In the genomic region with DNA sequence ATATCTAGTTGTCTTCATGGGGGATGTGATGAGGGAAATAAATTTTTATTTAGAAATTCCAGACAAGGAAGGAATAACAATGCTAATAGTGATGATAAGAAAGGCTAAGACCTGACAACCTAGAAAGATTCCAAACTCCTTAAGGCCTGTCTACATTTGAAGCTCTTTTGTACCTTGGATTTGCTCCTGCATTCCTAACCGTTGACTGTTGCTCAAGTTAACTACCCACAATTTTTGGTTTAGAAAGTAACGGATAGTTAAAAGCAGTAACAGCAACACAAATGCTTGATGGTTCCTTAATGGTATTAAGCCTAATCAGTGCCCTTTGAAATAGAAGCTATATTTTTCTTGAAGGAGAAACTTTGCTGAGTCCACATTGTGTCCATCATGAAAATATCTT, we compare ENCODE assay signal across 1 cellular context.
TF ChIP-seq lines count a peak whose summit lies in the region.

No MANE protein-coding gene starts in this region.

TF ChIP-seq in SK-N-SH, 30 proteins besides CTCF, POLR2A, EP300 and RAD21 (continued from another document):
- TF ChIP-seq PBX3 (IDR thresholded peaks at IDR 0.05) (no peak), POLR2AphosphoS5 (IDR thresholded peaks at IDR 0.05; ENCODE audit: low read depth, low read length) (no peak), IRF3 (IDR thresholded peaks at IDR 0.05; ENCODE audit: low read depth, low read length) (no peak), SMC3 (IDR thresholded peaks at IDR 0.05; ENCODE audit: low read depth, low read length) (no peak), TCF12 (IDR thresholded peaks at IDR 0.05) (no peak), ZBTB33 (IDR thresholded peaks at IDR 0.05; ENCODE audit: borderline replicate concordance, low read depth) (no peak), EZH2phosphoT487 (IDR thresholded peaks at IDR 0.05; ENCODE audit: borderline replicate concordance, low read depth) (no peak), CHD2 (IDR thresholded peaks at IDR 0.05; ENCODE audit: low read length, partially characterized antibody) (no peak), NFIC (IDR thresholded peaks at IDR 0.05; ENCODE audit: borderline replicate concordance) (no peak)
